ENCODE assay signal across 16 cellular contexts in genomic region chr1:5965586-5966131, GRCh38. TPM values are rescaled to one million over a fixed set of nuclear protein-coding genes. Genes with fewer than 3 reads are reported as not detected.
DNase-seq lines count a peak whose midpoint lies in the region; TF ChIP-seq lines count a peak whose summit lies in the region.
"Had no signal": no experiment of that assay in that cellular context is flagged by ENCODE, and none has a peak within 500 bp of the region (broad histone marks: within the 10 kb centered on the region; RNA-seq: fewer than 3 reads in every experiment).

No MANE protein-coding gene starts in this region.

- TF ChIP-seq CTCF in CD14-positive monocyte (IDR thresholded peaks at IDR 0.05) (no peak), Peyer's patch (IDR thresholded peaks at IDR 0.05) (no peak), progenitor cell of endocrine pancreas (IDR thresholded peaks at IDR 0.05; ENCODE audit: unreplicated experiment) (no peak), OCI-LY7 (conservative IDR thresholded peaks at IDR 0.05; ENCODE audit: low read length) (no peak), esophagus muscularis mucosa (IDR thresholded peaks at IDR 0.05) (no peak)

- H3K27me3 Mint-ChIP-seq in CD14-positive monocyte (ENCODE audit: low read depth in 3 of 3) (no peaks in the 10 kb centered on the region), progenitor cell of endocrine pancreas (peaks cover 7% of the 10 kb centered on the region)
- H3K27me3 Mint-ChIP-seq: CD4-positive, alpha-beta T cell had no signal

- peaks cover 37 to 59% of the 10 kb centered on the region in 2 donors for H3K36me3 Mint-ChIP-seq in CD14-positive monocyte
- H3K36me3 Mint-ChIP-seq in progenitor cell of endocrine pancreas (ENCODE audit: insufficient read depth) = peaks cover 22% of the 10 kb centered on the region

- no peak for TF ChIP-seq EP300 in esophagus muscularis mucosa (IDR thresholded peaks at IDR 0.05)

- BruUV-seq in OCI-LY7 (replicated peaks; lab: Mats Ljungman, UMichigan) = no TSS peak

- no peak overlapping the region for H3K27ac ChIP-seq in Peyer's patch
- H3K27ac ChIP-seq in OCI-LY7 (ENCODE audit: low read depth, low read length, poor library complexity, severe bottlenecking) = no peak overlapping the region
- H3K27ac ChIP-seq in esophagus muscularis mucosa (replicated peaks in 1 of 4) = no peak overlapping the region
- H3K27ac ChIP-seq: HL-60 had no signal

- H4K20me1 ChIP-seq in OCI-LY7 (ENCODE audit: insufficient read depth, low read length) = no peaks in the 10 kb centered on the region

- POLR2A ChIA-PET in OCI-LY7 (lab: Charles Lee) = no interaction called here

- H3K36me3 ChIP-seq in Peyer's patch (peaks cover 0 to 22% (median 0%) of the 10 kb centered on the region in 3 donors), OCI-LY7 (ENCODE audit: insufficient read depth, low read length) (peaks cover 8% of the 10 kb centered on the region; the same call in 1 of the 2 replicates), esophagus muscularis mucosa (peaks cover 19 to 81% (median 60%) of the 10 kb centered on the region in 4 donors)

- peak overlapping the region in 1 of 7 donors; percentile 42 for H3K27ac Mint-ChIP-seq in CD14-positive monocyte
- peak overlapping the region; percentile 33 for H3K27ac Mint-ChIP-seq in progenitor cell of endocrine pancreas
- H3K27ac Mint-ChIP-seq: CD4-positive, alpha-beta T cell had no signal

- H3K4me2 ChIP-seq in OCI-LY7 (ENCODE audit: low read length) = no peak overlapping the region

- H3K79me2 ChIP-seq in OCI-LY7 (ENCODE audit: insufficient read depth, low read depth, low read length) = no peaks in the 10 kb centered on the region

- H3K27me3 ChIP-seq in Peyer's patch = no peaks in the 10 kb centered on the region
- H3K27me3 ChIP-seq in esophagus muscularis mucosa = no peaks in the 10 kb centered on the region
- H3K27me3 ChIP-seq: BE2C had no signal

- H3K4me1 Mint-ChIP-seq in CD14-positive monocyte (no peaks in the 10 kb centered on the region), progenitor cell of endocrine pancreas (ENCODE audit: low read depth) (peaks cover 5% of the 10 kb centered on the region)

- DNase-seq in CD14-positive monocyte (ENCODE audit: low spot score) (peak; percentile 22), Peyer's patch (peak in 2 of 3 donors; percentile 18 to 27), mesenteric fat pad (ENCODE audit: low spot score) (peak; percentile 49), progenitor cell of endocrine pancreas (ENCODE audit: low spot score, unreplicated experiment) (no peak), OCI-LY7 (ENCODE audit: low spot score) (no peak), esophagus muscularis mucosa (ENCODE audit: extremely low spot score) (no peak)
- no peak for DNase-seq in activated T-cell treated with anti-CD3 and anti-CD28 coated beads, Interleukin-2, amount 50 U/mL, for 1 hour
- DNase-seq: ACHN, BE2C, C1 segment of cervical spinal cord, DMS153, DMS79, GDM1, HCEC 1CT had no signal

- 96% methylated on average over 16 of the region's 16 CpGs for WGBS in esophagus muscularis mucosa

- no peaks in the 10 kb centered on the region for H3K9me2 ChIP-seq in OCI-LY7 (ENCODE audit: insufficient read depth, low read length)

- TF ChIP-seq POLR2A in Peyer's patch (IDR thresholded peaks at IDR 0.05) (no peak), esophagus muscularis mucosa (IDR thresholded peaks at IDR 0.05; ENCODE audit: low read depth) (no peak)

- H3K4me1 ChIP-seq in Peyer's patch = peaks cover 0 to 4% (median 0%) of the 10 kb centered on the region in 4 donors
- H3K4me1 ChIP-seq in OCI-LY7 (ENCODE audit: insufficient read depth, low read length, poor library complexity, severe bottlenecking) = no peaks in the 10 kb centered on the region
- no peaks in the 10 kb centered on the region for H3K4me1 ChIP-seq in esophagus muscularis mucosa
- H3K4me1 ChIP-seq: BE2C had no signal

- no peak overlapping the region for H3K4me3 ChIP-seq in Peyer's patch
- H3K4me3 ChIP-seq in OCI-LY7 (ENCODE audit: low read depth, low read length, poor library complexity, severe bottlenecking) = no peak overlapping the region
- H3K4me3 ChIP-seq in esophagus muscularis mucosa = no peak overlapping the region

- H3K4me3 Mint-ChIP-seq in CD14-positive monocyte (no peak overlapping the region), progenitor cell of endocrine pancreas (ENCODE audit: low read depth) (no peak overlapping the region)
- H3K4me3 Mint-ChIP-seq: CD4-positive, alpha-beta T cell had no signal

- H3K9me3 Mint-ChIP-seq in CD14-positive monocyte (peaks cover 0 to 1% (median 0%) of the 10 kb centered on the region in 7 donors), progenitor cell of endocrine pancreas (ENCODE audit: low read depth) (no peaks in the 10 kb centered on the region)
- H3K9me3 Mint-ChIP-seq: CD4-positive, alpha-beta T cell had no signal

- no peaks in the 10 kb centered on the region for H3K9me3 ChIP-seq in Peyer's patch
- H3K9me3 ChIP-seq in OCI-LY7 (ENCODE audit: low read length) = no peaks in the 10 kb centered on the region
- no peaks in the 10 kb centered on the region for H3K9me3 ChIP-seq in esophagus muscularis mucosa
- H3K9me3 ChIP-seq: BE2C had no signal

- CTCF ChIA-PET in OCI-LY7 (lab: Charles Lee; ENCODE audit: unreplicated experiment) = no interaction called here

- intact Hi-C loops in CD14-positive monocyte (cut with micrococcal nuclease) (no loop called here), OCI-LY7 (cut with micrococcal nuclease; ENCODE audit: unreplicated experiment) (no loop called here), esophagus muscularis mucosa (cut with DNase I) (no loop called here)

- H2AFZ ChIP-seq in OCI-LY7 (ENCODE audit: low read length) = no peak overlapping the region

RNA-seq across cellular contexts. Expression of gene NPHP4, which starts 26.6 kb away (rescaled TPM):
- 1 to 10 TPM in 1 of 2 donors, under 1 TPM in 1; 0.39 to 1.2 TPM for polyA plus RNA-seq in CD14-positive monocyte
- 10 to 100 TPM in 3 of 4 donors, 1 to 10 TPM in 1; 9.2 to 35.5 (median 18.3) TPM for total RNA-seq in Peyer's patch
- total RNA-seq in mesenteric fat pad = 37.6 TPM
- 26.6 and 29.9 TPM in 2 replicates for total RNA-seq in progenitor cell of endocrine pancreas
- total RNA-seq in OCI-LY7 (2014; rRNA removed; shearing (Covaris generic)) = 9.2 and 13.4 TPM in 2 replicates
- 23.0 and 24.2 TPM in 2 replicates for total RNA-seq in OCI-LY7 (2022)
- total RNA-seq in esophagus muscularis mucosa = 1 to 10 TPM; 6.5 to 9.1 (median 8.0) TPM

Comparison
In these comparisons a context has a peak if more than half of its experiments do, and no peak if none do; other contexts are left out.
1. DNase-seq: peak in CD14-positive monocyte (single experiment), Peyer's patch (2 of 3) and mesenteric fat pad (single experiment); none in progenitor cell of endocrine pancreas (single experiment), activated T-cell treated with anti-CD3 and anti-CD28 coated beads, Interleukin-2, amount 50 U/mL, for 1 hour (single experiment), OCI-LY7 (single experiment) and esophagus muscularis mucosa (single experiment).